10 cellular contexts compared by ENCODE assay signal in the genomic region with DNA sequence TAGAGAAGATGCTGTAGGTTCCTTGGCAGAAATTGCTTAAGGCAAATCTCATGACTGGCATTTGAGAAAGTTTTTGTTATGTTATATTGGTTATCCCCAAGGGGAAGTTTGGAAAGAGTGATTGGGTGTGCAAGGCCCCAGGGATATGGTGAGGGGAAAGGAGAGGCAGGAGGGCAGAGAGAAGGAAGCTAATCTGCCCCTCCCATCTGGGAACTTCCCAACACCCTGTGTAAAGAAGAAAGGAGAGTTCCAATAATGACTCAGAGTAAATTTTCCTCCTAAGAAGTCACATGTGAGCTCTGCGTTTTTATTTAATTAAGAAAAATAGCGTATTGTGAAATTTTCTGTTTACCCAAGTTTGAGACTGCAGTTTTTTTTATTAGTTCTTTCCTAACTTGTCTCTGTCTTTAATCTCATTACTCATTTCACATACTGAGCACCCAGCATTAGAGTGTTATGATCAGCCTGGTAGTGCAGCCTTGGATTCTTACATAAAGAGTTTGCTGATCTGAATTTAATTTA. TPM values are rescaled to one million over a fixed set of nuclear protein-coding genes. Genes with fewer than 3 reads are reported as not detected.
A peak's percentile ranks its signal among the peaks of the same experiment; 100 is the strongest.
DNase-seq lines count a peak whose midpoint lies in the region; ATAC-seq and TF ChIP-seq lines count a peak whose summit lies in the region.
"Had no signal": no experiment of that assay in that cellular context is flagged by ENCODE, and none has a peak within 500 bp of the region (broad histone marks: within the 10 kb centered on the region; RNA-seq: fewer than 3 reads in every experiment).

No MANE protein-coding gene starts in this region.

- H3K4me3 Mint-ChIP-seq in chondrocyte (ENCODE audit: unreplicated experiment): no peak overlapping the region
- H3K4me3 Mint-ChIP-seq: activated naive CD4-positive, alpha-beta T cell treated with anti-CD3 and anti-CD28 coated beads for 36 hours had no signal

- DNase-seq in chondrocyte (ENCODE audit: low spot score) (no peak), myocyte (ENCODE audit: low read depth) (peak; percentile 37), iPS-NIHi7 (ENCODE audit: extremely low spot score) (no peak)
- DNase-seq in activated CD8-positive, alpha-beta memory T cell treated with anti-CD3 and anti-CD28 coated beads, Interleukin-2, amount 50 U/mL, for 48 hours: no peak
- DNase-seq: activated naive CD4-positive, alpha-beta T cell treated with anti-CD3 and anti-CD28 coated beads for 36 hours; NCI-H1417 treated with DMSO at 0.1 percent for 48 hours had no signal

- H3K27me3 ChIP-seq in BLaER1 treated with 17β-estradiol and CSF1 and Interleukin-3, amounts not matched to agents 10 nM and 100 nM: no peaks in the 10 kb centered on the region

- no peaks in the 10 kb centered on the region for H3K9me3 ChIP-seq in BLaER1 treated with 17β-estradiol and CSF1 and Interleukin-3, amounts not matched to agents 10 nM and 100 nM (replicated peaks in 1 of 11)

- H3K4me2 ChIP-seq in BLaER1 treated with 17β-estradiol and CSF1 and Interleukin-3, amounts not matched to agents 10 nM and 100 nM: peak overlapping the region; percentile 17 to 88 (median 50); a peak in 18 of 22 replicates

- no peaks in the 10 kb centered on the region for H3K9me3 Mint-ChIP-seq in chondrocyte (ENCODE audit: low read depth)
- H3K9me3 Mint-ChIP-seq: activated naive CD4-positive, alpha-beta T cell treated with anti-CD3 and anti-CD28 coated beads for 36 hours had no signal

- no peaks in the 10 kb centered on the region for H3K27me3 Mint-ChIP-seq in chondrocyte (ENCODE audit: low read depth)

- H3K36me3 ChIP-seq in BLaER1 treated with 17β-estradiol and CSF1 and Interleukin-3, amounts not matched to agents 10 nM and 100 nM: no peaks in the 10 kb centered on the region; a peak in 1 of 22 replicates

- TF ChIP-seq CTCF in chondrocyte (IDR thresholded peaks at IDR 0.05): no peak

- peak overlapping the region in 4 of 11 experiments; percentile 24 to 87 (median 72); a peak in 6 of 22 replicates for H3K9ac ChIP-seq in BLaER1 treated with 17β-estradiol and CSF1 and Interleukin-3, amounts not matched to agents 10 nM and 100 nM

- H4K20me1 ChIP-seq in BLaER1 treated with 17β-estradiol and CSF1 and Interleukin-3, amounts not matched to agents 10 nM and 100 nM: no peaks in the 10 kb centered on the region; a peak in 1 of 22 replicates

- peaks cover 6 to 77% (median 11%) of the 10 kb centered on the region in 10 experiments; a peak in 19 of 20 replicates for H3K4me1 ChIP-seq in BLaER1 treated with 17β-estradiol and CSF1 and Interleukin-3, amounts not matched to agents 10 nM and 100 nM

- no peak overlapping the region for H3K4me3 ChIP-seq in BLaER1 treated with 17β-estradiol and CSF1 and Interleukin-3, amounts not matched to agents 10 nM and 100 nM

- peak; percentile 19 for ATAC-seq in HG03342 (IDR thresholded peaks at IDR 0.05; ENCODE audit: unreplicated experiment)
- ATAC-seq in HG03469 (IDR thresholded peaks at IDR 0.05; ENCODE audit: unreplicated experiment): no peak
- ATAC-seq in GM21576 (IDR thresholded peaks at IDR 0.05; ENCODE audit: unreplicated experiment): no peak

- peak overlapping the region in 6 of 11 experiments; percentile 19 to 98 (median 74); a peak in 12 of 22 replicates for H3K27ac ChIP-seq in BLaER1 treated with 17β-estradiol and CSF1 and Interleukin-3, amounts not matched to agents 10 nM and 100 nM

- H3K4me1 Mint-ChIP-seq in chondrocyte (ENCODE audit: low read depth): peaks cover 30% of the 10 kb centered on the region

- H3K36me3 Mint-ChIP-seq in chondrocyte (ENCODE audit: low read depth): no peaks in the 10 kb centered on the region

- peak overlapping the region; percentile 27 for H3K27ac Mint-ChIP-seq in chondrocyte (ENCODE audit: unreplicated experiment)
- H3K27ac Mint-ChIP-seq: activated naive CD4-positive, alpha-beta T cell treated with anti-CD3 and anti-CD28 coated beads for 36 hours had no signal

RNA-seq across cellular contexts. Expression of a gene that starts 3.1 kb away (rescaled TPM):
- 0.38 TPM in 1 of 3 replicates, not detected in the others for total RNA-seq in chondrocyte
- 0.05 and 1.8 TPM in 2 replicates for total RNA-seq in myocyte
- 0.26 TPM for polyA plus RNA-seq in myocyte (2012)
- total RNA-seq: activated naive CD4-positive, alpha-beta T cell treated with anti-CD3 and anti-CD28 coated beads for 36 hours had no signal
